18 cellular contexts compared by ENCODE assay signal in the genomic region with DNA sequence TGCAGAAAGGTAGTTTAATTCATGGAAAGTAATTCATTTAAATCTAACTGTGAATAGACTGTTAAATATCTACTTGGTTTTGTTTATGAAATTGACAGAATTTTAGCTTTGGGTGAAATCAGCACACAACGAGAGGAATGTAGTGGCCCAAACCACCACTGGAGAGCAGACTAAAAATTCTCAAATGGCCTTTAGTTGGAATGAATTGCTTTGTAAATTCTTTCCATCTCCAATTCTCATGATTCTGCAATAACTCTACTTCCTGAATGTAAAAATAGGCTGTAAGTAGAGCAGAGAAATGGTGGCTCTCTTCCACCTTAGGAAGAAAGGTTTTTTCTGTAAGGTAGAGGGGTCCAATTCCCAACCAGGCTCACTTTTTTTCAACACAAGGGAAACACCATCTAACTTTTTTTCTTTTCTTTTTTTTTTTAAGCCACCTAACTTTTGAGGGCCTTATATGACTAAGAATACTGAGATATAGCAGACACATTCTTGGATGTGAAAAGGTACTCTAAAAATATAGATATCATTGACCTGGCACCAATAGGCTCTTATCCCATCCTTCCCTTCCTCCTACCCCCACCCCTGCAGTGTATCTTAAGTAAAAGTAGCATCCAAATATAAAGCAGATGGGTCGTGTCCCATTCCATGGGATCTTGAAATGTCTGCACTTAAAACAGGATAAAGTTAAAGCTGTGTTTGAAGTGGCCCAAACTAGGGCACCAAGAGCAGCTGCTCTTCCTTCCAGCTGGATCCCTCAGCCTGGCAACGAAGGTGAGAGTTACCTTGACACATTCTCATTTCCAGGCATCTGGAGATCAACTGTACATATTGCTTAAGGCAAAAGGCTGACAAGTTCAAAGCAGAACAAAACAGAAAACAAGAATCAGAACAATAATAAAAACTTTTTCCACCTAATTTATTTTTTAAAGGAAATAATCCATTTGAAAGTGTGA.
DNase-seq lines count a peak whose midpoint lies in the region; ATAC-seq and TF ChIP-seq lines count a peak whose summit lies in the region.
"Had no signal": no experiment of that assay in that cellular context is flagged by ENCODE, and none has a peak within 500 bp of the region (broad histone marks: within the 10 kb centered on the region; RNA-seq: fewer than 3 reads in every experiment).

No MANE protein-coding gene starts in this region.

- H3K27me3 Mint-ChIP-seq in chondrocyte (ENCODE audit: low read depth): peaks cover 4% of the 10 kb centered on the region

- POLR2A ChIA-PET in SK-N-SH (lab: Yijun Ruan, JAX): no interaction called here

- H2AFZ ChIP-seq in hepatocyte: no peak overlapping the region
- H2AFZ ChIP-seq in SK-N-SH (ENCODE audit: low read depth): no peak overlapping the region

- H4K20me1 ChIP-seq in hepatocyte (ENCODE audit: insufficient read depth, poor library complexity, severe bottlenecking): no peaks in the 10 kb centered on the region
- H4K20me1 ChIP-seq in SK-N-SH (ENCODE audit: insufficient read depth): no peaks in the 10 kb centered on the region

- ATAC-seq in sciatic nerve: peak; percentile 58
- no peak for ATAC-seq in activated CD4-positive, CD25-positive, alpha-beta regulatory T cell treated with anti-CD3 and anti-CD28 coated beads, Interleukin-2, amount 50 U/mL, for 24 hours
- ATAC-seq: pancreas had no signal

- 81% methylated on average over 3 of the region's 3 CpGs for WGBS in hepatocyte (ENCODE audit: low lambda C conversion rate, missing lambda C conversion rate)
- 9% methylated on average over 3 of the region's 3 CpGs for WGBS in SK-N-SH (ENCODE audit: low lambda C conversion rate)

- H3K9me2 ChIP-seq in hepatocyte (replicated peaks; ENCODE audit: insufficient read depth) (no peaks in the 10 kb centered on the region), SK-N-SH (no peaks in the 10 kb centered on the region)

- no peaks in the 10 kb centered on the region for H3K79me2 ChIP-seq in hepatocyte
- H3K79me2 ChIP-seq in SK-N-SH (ENCODE audit: insufficient read depth): no peaks in the 10 kb centered on the region

- H3K9me3 ChIP-seq in WERI-Rb-1 (ENCODE audit: severe bottlenecking) (no peaks in the 10 kb centered on the region), hepatocyte (ENCODE audit: low read depth) (no peaks in the 10 kb centered on the region), SK-N-SH (no peaks in the 10 kb centered on the region)
- H3K9me3 ChIP-seq: BE2C, pancreas, spleen, thyroid gland had no signal

- no peaks in the 10 kb centered on the region for H3K9me3 Mint-ChIP-seq in chondrocyte (ENCODE audit: low read depth)
- H3K9me3 Mint-ChIP-seq: endodermal cell had no signal

- H3K4me3 Mint-ChIP-seq in chondrocyte (ENCODE audit: unreplicated experiment): no peak overlapping the region
- H3K4me3 Mint-ChIP-seq: endodermal cell had no signal

- peaks cover 21% of the 10 kb centered on the region for H3K4me1 Mint-ChIP-seq in chondrocyte (ENCODE audit: low read depth)

- H3K4me1 ChIP-seq in hepatocyte (ENCODE audit: insufficient read depth) (no peaks in the 10 kb centered on the region), SK-N-SH (ENCODE audit: control insufficient read depth in 1 of 2, insufficient read depth in 2 of 2, low read depth in 1 of 2, low read length in 1 of 2) (no peaks in the 10 kb centered on the region)
- H3K4me1 ChIP-seq: BE2C, pancreas, spleen, thyroid gland had no signal

- TF ChIP-seq RAD21 in SK-N-SH (IDR thresholded peaks at IDR 0.05; ENCODE audit: low read length): no peak

- CTCF ChIA-PET in SK-N-SH (lab: Yijun Ruan, JAX): interaction anchor here (0.9 kb wide), 1 partner anchor 1277 kb away, joined by 3 read pairs; no protein-coding TSS in a partner anchor

- peak; percentile 52 for TF ChIP-seq CTCF in chondrocyte (IDR thresholded peaks at IDR 0.05)
- no peak for TF ChIP-seq CTCF in WERI-Rb-1 (IDR thresholded peaks at IDR 0.05; ENCODE audit: low read depth, low read length)
- no peak for TF ChIP-seq CTCF in hepatocyte (IDR thresholded peaks at IDR 0.05; ENCODE audit: poor library complexity)
- TF ChIP-seq CTCF in SK-N-SH (IDR thresholded peaks at IDR 0.05): no peak

- no peaks in the 10 kb centered on the region for H3K36me3 ChIP-seq in WERI-Rb-1
- H3K36me3 ChIP-seq in hepatocyte (replicated peaks; ENCODE audit: insufficient read depth, low read depth): no peaks in the 10 kb centered on the region
- H3K36me3 ChIP-seq in SK-N-SH (replicated peaks in 1 of 2; ENCODE audit: control insufficient read depth in 1 of 2, insufficient read depth in 2 of 2, low read length in 1 of 2): no peaks in the 10 kb centered on the region
- H3K36me3 ChIP-seq: BE2C, pancreas, spleen, thyroid gland had no signal

- H3K27ac Mint-ChIP-seq in chondrocyte (ENCODE audit: unreplicated experiment): peak overlapping the region; percentile 22
- H3K27ac Mint-ChIP-seq: endodermal cell had no signal

- H3K4me2 ChIP-seq in hepatocyte (no peak overlapping the region), SK-N-SH (no peak overlapping the region)

- no peak for TF ChIP-seq EP300 in SK-N-SH (IDR thresholded peaks at IDR 0.05; ENCODE audit: borderline replicate concordance in 1 of 2, low read depth in 1 of 2, low read length in 1 of 2)

- DNase-seq in GM03348 (ENCODE audit: low spot score) (peak; percentile 60), NOMO-1 (lab: John Stamatoyannopoulos, UW; ENCODE audit: unreplicated experiment in 2 of 2) (peak; percentile 73 to 78), chondrocyte (ENCODE audit: low spot score) (no peak), sciatic nerve (ENCODE audit: low spot score) (no peak), WERI-Rb-1 (no peak), hepatocyte (ENCODE audit: low spot score) (no peak), SK-N-SH (no peak)
- DNase-seq: activated CD4-positive, CD25-positive, alpha-beta regulatory T cell; BE2C; cerebellar nuclear complex; endodermal cell; foreskin melanocyte; IMR-90; pancreas; Right ventricle myocardium superior; spleen; thyroid gland had no signal

- no peaks in the 10 kb centered on the region for H3K27me3 ChIP-seq in WERI-Rb-1 (ENCODE audit: insufficient read depth, low read depth, severe bottlenecking)
- no peaks in the 10 kb centered on the region for H3K27me3 ChIP-seq in hepatocyte
- no peaks in the 10 kb centered on the region for H3K27me3 ChIP-seq in SK-N-SH (ENCODE audit: insufficient read depth)
- H3K27me3 ChIP-seq: BE2C, pancreas, spleen, thyroid gland had no signal

- H3K27ac ChIP-seq in WERI-Rb-1: no peak overlapping the region
- H3K27ac ChIP-seq in hepatocyte: no peak overlapping the region
- no peak overlapping the region for H3K27ac ChIP-seq in SK-N-SH (ENCODE audit: low read depth in 2 of 2, low read length in 1 of 2)
- H3K27ac ChIP-seq: pancreas, spleen, thyroid gland had no signal

- intact Hi-C loops in sciatic nerve (cut with DNase I): no loop called here

- no peak overlapping the region for H3K9ac ChIP-seq in SK-N-SH

- H3F3A ChIP-seq in SK-N-SH (replicated peaks; ENCODE audit: insufficient read depth): no peaks in the 10 kb centered on the region

- H3K4me3 ChIP-seq in WERI-Rb-1 (ENCODE audit: low read depth, low read length) (no peak overlapping the region), hepatocyte (no peak overlapping the region), SK-N-SH (ENCODE audit: low read depth in 2 of 2, low read length in 1 of 2) (no peak overlapping the region)
- H3K4me3 ChIP-seq: pancreas, spleen, thyroid gland had no signal

- no peaks in the 10 kb centered on the region for H3K36me3 Mint-ChIP-seq in chondrocyte (ENCODE audit: low read depth)

TF ChIP-seq in SK-N-SH, 30 proteins besides CTCF, POLR2A, EP300 and RAD21 (continues in another document):
- TF ChIP-seq, protein P1, sequence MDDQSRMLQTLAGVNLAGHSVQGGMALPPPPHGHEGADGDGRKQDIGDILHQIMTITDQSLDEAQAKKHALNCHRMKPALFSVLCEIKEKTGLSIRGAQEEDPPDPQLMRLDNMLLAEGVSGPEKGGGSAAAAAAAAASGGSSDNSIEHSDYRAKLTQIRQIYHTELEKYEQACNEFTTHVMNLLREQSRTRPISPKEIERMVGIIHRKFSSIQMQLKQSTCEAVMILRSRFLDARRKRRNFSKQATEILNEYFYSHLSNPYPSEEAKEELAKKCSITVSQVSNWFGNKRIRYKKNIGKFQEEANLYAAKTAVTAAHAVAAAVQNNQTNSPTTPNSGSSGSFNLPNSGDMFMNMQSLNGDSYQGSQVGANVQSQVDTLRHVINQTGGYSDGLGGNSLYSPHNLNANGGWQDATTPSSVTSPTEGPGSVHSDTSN (IDR thresholded peaks at IDR 0.05): no peak
- no peak for TF ChIP-seq SMC3 (IDR thresholded peaks at IDR 0.05; ENCODE audit: low read depth, low read length)
- TF ChIP-seq YY1 (IDR thresholded peaks at IDR 0.05; ENCODE audit: low read depth): no peak
- no peak for TF ChIP-seq GABPA (IDR thresholded peaks at IDR 0.05; ENCODE audit: low read depth)
- TF ChIP-seq, protein P2, sequence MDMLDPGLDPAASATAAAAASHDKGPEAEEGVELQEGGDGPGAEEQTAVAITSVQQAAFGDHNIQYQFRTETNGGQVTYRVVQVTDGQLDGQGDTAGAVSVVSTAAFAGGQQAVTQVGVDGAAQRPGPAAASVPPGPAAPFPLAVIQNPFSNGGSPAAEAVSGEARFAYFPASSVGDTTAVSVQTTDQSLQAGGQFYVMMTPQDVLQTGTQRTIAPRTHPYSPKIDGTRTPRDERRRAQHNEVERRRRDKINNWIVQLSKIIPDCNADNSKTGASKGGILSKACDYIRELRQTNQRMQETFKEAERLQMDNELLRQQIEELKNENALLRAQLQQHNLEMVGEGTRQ (IDR thresholded peaks at IDR 0.05; ENCODE audit: borderline replicate concordance, low read depth, low read length): no peak
- TF ChIP-seq IRF3 (IDR thresholded peaks at IDR 0.05; ENCODE audit: low read depth, low read length): no peak

Comparison
In these comparisons a context has a peak if more than half of its experiments do, and no peak if none do; other contexts are left out.
1. DNase-seq: peak in GM03348 (single experiment) and NOMO-1 (2 of 2); none in chondrocyte (single experiment), sciatic nerve (single experiment), WERI-Rb-1 (single experiment), hepatocyte (single experiment) and SK-N-SH (single experiment).